In genomic region chr19:55486971-55487883, GRCh38 we compare ENCODE assay signal across 8 cellular contexts. TPM values are rescaled to one million over a fixed set of nuclear protein-coding genes. Genes with fewer than 3 reads are reported as not detected.
A peak's percentile ranks its signal among the peaks of the same experiment; 100 is the strongest.
DNase-seq lines count a peak whose midpoint lies in the region; ATAC-seq, FAIRE-seq and TF ChIP-seq lines count a peak whose summit lies in the region.

No MANE protein-coding gene starts in this region.

- H3K4me1 ChIP-seq in Peyer's patch (peaks cover 0 to 42% (median 12%) of the 10 kb centered on the region in 4 donors), astrocyte (ENCODE audit: insufficient read depth, low read length) (peaks cover 49% of the 10 kb centered on the region), iPS-18a (ENCODE audit: control insufficient read depth, low read depth, low read length) (peaks cover 33% of the 10 kb centered on the region)

- H3K4me3 Mint-ChIP-seq in astrocyte (ENCODE audit: unreplicated experiment) = peak overlapping the region; percentile 79

- no peak overlapping the region for H3K4me3 ChIP-seq in Peyer's patch
- peak overlapping the region; percentile 35 for H3K4me3 ChIP-seq in astrocyte (ENCODE audit: insufficient read depth, low read depth, low read length)
- peak overlapping the region; percentile 13 for H3K4me3 ChIP-seq in iPS-18a (ENCODE audit: low read length)

- no peaks in the 10 kb centered on the region for H3K27me3 Mint-ChIP-seq in astrocyte (ENCODE audit: low read depth, unreplicated experiment)

- peaks cover 0 to 20% (median 0%) of the 10 kb centered on the region in 3 donors for H3K36me3 ChIP-seq in Peyer's patch
- H3K36me3 ChIP-seq in astrocyte (ENCODE audit: insufficient read depth, low read length) = no peaks in the 10 kb centered on the region
- no peaks in the 10 kb centered on the region for H3K36me3 ChIP-seq in iPS-18a (ENCODE audit: control insufficient read depth, low read depth, low read length)

- no peak for TF ChIP-seq POLR2A in Peyer's patch (IDR thresholded peaks at IDR 0.05)

- no peaks in the 10 kb centered on the region for H4K20me1 ChIP-seq in astrocyte (ENCODE audit: insufficient read depth, low read length)

- TF ChIP-seq CTCF in Peyer's patch (IDR thresholded peaks at IDR 0.05) (no peak), astrocyte (IDR thresholded peaks at IDR 0.05; ENCODE audit: insufficient read depth, low read depth, low read length) (no peak)

- H3K9ac ChIP-seq in astrocyte (ENCODE audit: low read length) (peak overlapping the region; percentile 82), iPS-18a (ENCODE audit: low read length) (peak overlapping the region; percentile 22)

- peaks cover 22% of the 10 kb centered on the region for H3K79me2 ChIP-seq in astrocyte (ENCODE audit: insufficient read depth, low read length)

- peak overlapping the region; percentile 96 for H3K4me2 ChIP-seq in astrocyte (ENCODE audit: low read length)

- H3K27ac ChIP-seq in Peyer's patch = peak overlapping the region; percentile 48 to 87 (median 80)
- H3K27ac ChIP-seq in astrocyte (ENCODE audit: low read depth, low read length) = peak overlapping the region; percentile 91
- H3K27ac ChIP-seq in iPS-18a (ENCODE audit: low read length) = no peak overlapping the region

- no peaks in the 10 kb centered on the region for H3K9me3 Mint-ChIP-seq in astrocyte (ENCODE audit: unreplicated experiment)

- H3K9me3 ChIP-seq in Peyer's patch = no peaks in the 10 kb centered on the region
- H3K9me3 ChIP-seq in astrocyte (ENCODE audit: insufficient read depth, low read depth, low read length) = no peaks in the 10 kb centered on the region
- H3K9me3 ChIP-seq in iPS-18a (ENCODE audit: control insufficient read depth, low read depth, low read length) = no peaks in the 10 kb centered on the region

- H3K36me3 Mint-ChIP-seq in astrocyte (ENCODE audit: low read depth, unreplicated experiment) = peaks cover 2% of the 10 kb centered on the region

- DNase-seq in EH (ENCODE audit: low read depth) (peak; percentile 98), Peyer's patch (no peak), astrocyte (ENCODE audit: low read depth) (peak; percentile 98), COLO829 (ENCODE audit: low spot score) (no peak), NCI-H345 (lab: John Stamatoyannopoulos, UW) (no peak)
- DNase-seq in stimulated activated CD4-positive, alpha-beta T cell treated with anti-CD3 and anti-CD28 coated beads, Interleukin-12 subunit alpha, Interleukin-12 subunit beta, amount 100 ng/mL, for 48 hours (ENCODE audit: low read depth in 2 of 3, low spot score in 1 of 3) = peak; percentile 44 to 65 (median 54)

- FAIRE-seq in astrocyte (lab: Jason Lieb, UNC) = peak; percentile 71

- H3K27me3 ChIP-seq in Peyer's patch (no peaks in the 10 kb centered on the region), astrocyte (ENCODE audit: insufficient read depth, low read length) (no peaks in the 10 kb centered on the region), iPS-18a (ENCODE audit: control insufficient read depth, insufficient read depth, low read length) (no peaks in the 10 kb centered on the region)

- peak overlapping the region; percentile 2 for H2AFZ ChIP-seq in astrocyte (ENCODE audit: low read depth, low read length)

- H3K4me1 Mint-ChIP-seq in astrocyte (ENCODE audit: low read depth, unreplicated experiment) = peaks cover 16% of the 10 kb centered on the region

- peak overlapping the region; percentile 98 for H3K27ac Mint-ChIP-seq in astrocyte (ENCODE audit: unreplicated experiment)

- no peak for ATAC-seq in GM21529 (IDR thresholded peaks at IDR 0.05; ENCODE audit: unreplicated experiment)

RNA-seq across cellular contexts. Expression of gene SSC5D, which starts 1.0 kb away (rescaled TPM):
- 10 to 100 TPM in 1 of 4 donors, 1 to 10 TPM in 3; 2.8 to 10.3 (median 5.0) TPM for total RNA-seq in Peyer's patch
- total RNA-seq in astrocyte = 46.8 and 66.1 TPM in 2 replicates

RNA-seq across cellular contexts. Expression of gene NAT14, which starts 2.2 kb away (rescaled TPM):
- total RNA-seq in Peyer's patch (1 to 10 TPM; 1.4 to 7.4 (median 3.0) TPM), astrocyte (68.7 and 71.2 TPM in 2 replicates)

RNA-seq across cellular contexts. Expression of gene ZNF628, which starts 10.8 kb away (rescaled TPM):
- total RNA-seq in Peyer's patch = 10 to 100 TPM; 10.1 to 47.0 (median 15.5) TPM
- total RNA-seq in astrocyte = 9.9 and 11.9 TPM in 2 replicates

RNA-seq across cellular contexts. Expression of gene C19orf85, which starts 22.7 kb away (rescaled TPM):
- total RNA-seq in Peyer's patch = not detected
- not detected in 2 replicates for total RNA-seq in astrocyte

RNA-seq across cellular contexts. Expression of gene ISOC2, which starts 25.8 kb away (rescaled TPM):
- 100 to 1,000 TPM in 1 of 4 donors, 10 to 100 TPM in 3; 28.1 to 102 (median 60.0) TPM for total RNA-seq in Peyer's patch
- 58.8 and 61.6 TPM in 2 replicates for total RNA-seq in astrocyte

Comparison
In these comparisons a context has a peak if more than half of its experiments do, and no peak if none do; other contexts are left out.
1. DNase-seq: peak in EH (single experiment), astrocyte (single experiment) and stimulated activated CD4-positive, alpha-beta T cell treated with anti-CD3 and anti-CD28 coated beads, Interleukin-12 subunit alpha, Interleukin-12 subunit beta, amount 100 ng/mL, for 48 hours (3 of 3); none in Peyer's patch (0 of 3), COLO829 (single experiment) and NCI-H345 (single experiment).
2. H3K4me3 ChIP-seq: peak in astrocyte (single experiment) and iPS-18a (single experiment); none in Peyer's patch (0 of 4).